In the genomic region with DNA sequence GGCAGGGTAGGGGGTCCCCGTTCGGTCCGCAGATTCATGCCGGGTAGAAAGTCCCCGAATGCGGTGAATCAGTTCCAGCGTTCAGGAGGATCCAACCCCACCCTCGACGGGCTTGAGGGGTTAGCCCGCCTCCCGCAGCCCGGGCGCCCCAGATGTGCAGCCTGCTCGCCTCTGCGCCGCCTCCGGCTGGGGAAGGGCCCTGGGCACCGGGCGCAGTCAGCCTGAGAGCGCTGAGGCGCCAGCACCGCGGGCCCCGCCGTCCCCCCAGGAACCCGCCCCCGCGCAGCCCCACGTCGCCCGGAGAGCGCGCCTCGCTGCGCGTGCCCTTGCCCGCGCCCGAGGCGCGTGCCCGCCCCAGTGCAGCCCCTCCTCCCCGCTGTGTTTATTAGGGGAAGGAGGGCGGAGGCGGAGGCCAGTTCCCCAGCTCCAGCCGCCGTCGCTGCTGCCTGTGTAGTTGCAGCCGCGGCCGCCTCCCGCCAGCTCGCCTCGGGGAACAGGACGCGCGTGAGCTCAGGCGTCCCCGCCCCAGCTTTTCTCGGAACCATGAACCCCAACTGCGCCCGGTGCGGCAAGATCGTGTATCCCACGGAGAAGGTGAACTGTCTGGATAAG, we compare ENCODE assay signal across 9 cellular contexts. TPM values are rescaled to one million over a fixed set of nuclear protein-coding genes. Genes with fewer than 3 reads are reported as not detected.
A peak's percentile ranks its signal among the peaks of the same experiment; 100 is the strongest.
DNase-seq lines count a peak whose midpoint lies in the region; ATAC-seq, FAIRE-seq and TF ChIP-seq lines count a peak whose summit lies in the region.
"Had no signal": no experiment of that assay in that cellular context is flagged by ENCODE, and none has a peak within 500 bp of the region (broad histone marks: within the 10 kb centered on the region; RNA-seq: fewer than 3 reads in every experiment).

A gene with protein sequence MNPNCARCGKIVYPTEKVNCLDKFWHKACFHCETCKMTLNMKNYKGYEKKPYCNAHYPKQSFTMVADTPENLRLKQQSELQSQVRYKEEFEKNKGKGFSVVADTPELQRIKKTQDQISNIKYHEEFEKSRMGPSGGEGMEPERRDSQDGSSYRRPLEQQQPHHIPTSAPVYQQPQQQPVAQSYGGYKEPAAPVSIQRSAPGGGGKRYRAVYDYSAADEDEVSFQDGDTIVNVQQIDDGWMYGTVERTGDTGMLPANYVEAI (plus strand): TSS at position 412 of the 612 bp plus-strand sequence. CDS start 132 bp downstream, at position 544.

- in situ Hi-C loops in T47D (cut with HindIII; ENCODE audit: low pct_unique_long_range_greater_than_20kb, low sequenced_read_pairs) = no loop called here

- H3K4me3 ChIP-seq in WERI-Rb-1 (ENCODE audit: low read depth, low read length) = peak within 1 kb of the TSS; percentile 99
- H3K4me3 ChIP-seq in small intestine (ENCODE audit: low read depth in 1 of 2, low read length in 2 of 2) = peak within 1 kb of the TSS; percentile 84 to 92

- ATAC-seq in HG02981 (IDR thresholded peaks at IDR 0.05; ENCODE audit: unreplicated experiment) = peak; percentile 47

- H3K9me3 ChIP-seq in WERI-Rb-1 (ENCODE audit: severe bottlenecking) = no peaks in the 10 kb centered on the region
- H3K9me3 ChIP-seq in small intestine (ENCODE audit: control insufficient read depth, low read depth) = no peaks in the 10 kb centered on the region

- WGBS in small intestine, 3 donors = 0 to 1% (median 0%) methylated on average over 24 to 65 of the region's 65 CpGs

- DNase-seq in NCI-H187 (lab: John Stamatoyannopoulos, UW) (peak; percentile 76 to 85), NCI-H187 treated with DMSO at 0.1 percent for 48 hours (lab: John Stamatoyannopoulos, UW) (no peak), NCI-H2171 (lab: John Stamatoyannopoulos, UW) (peak; percentile 80), WERI-Rb-1 (peak; percentile 87), T47D (ENCODE audit: low read depth in 1 of 2, low spot score in 1 of 2) (peak; percentile 86 to 95), iPS-NIHi11 (ENCODE audit: low spot score) (peak; percentile 88), small intestine (peak; percentile 89)

- no peak for TF ChIP-seq CTCF in WERI-Rb-1 (IDR thresholded peaks at IDR 0.05; ENCODE audit: low read depth, low read length)

- peaks cover 4% of the 10 kb centered on the region for H3K36me3 ChIP-seq in WERI-Rb-1
- H3K36me3 ChIP-seq in small intestine (ENCODE audit: control insufficient read depth in 2 of 2, insufficient read depth in 2 of 2, low read length in 2 of 2) = no peaks in the 10 kb centered on the region

- no peaks in the 10 kb centered on the region for H3K27me3 ChIP-seq in WERI-Rb-1 (ENCODE audit: insufficient read depth, low read depth, severe bottlenecking)
- no peaks in the 10 kb centered on the region for H3K27me3 ChIP-seq in small intestine (ENCODE audit: control insufficient read depth in 2 of 2, insufficient read depth in 2 of 2, low read length in 2 of 2)

- peaks cover 9 to 13% of the 10 kb centered on the region in 2 donors for H3K4me1 ChIP-seq in small intestine (ENCODE audit: control insufficient read depth in 2 of 2, insufficient read depth in 1 of 2, low read depth in 1 of 2, low read length in 1 of 2)

- no peak for FAIRE-seq in small intestine (lab: Jason Lieb, UNC)
- FAIRE-seq: A204.1 had no signal

- H3K27ac ChIP-seq in WERI-Rb-1 = peak within 1 kb of the TSS; percentile 91
- peak within 1 kb of the TSS; percentile 98 for H3K27ac ChIP-seq in small intestine (ENCODE audit: low read depth in 1 of 2, low read length in 1 of 2)

RNA-seq across cellular contexts. Expression of the gene that starts here (rescaled TPM):
- polyA plus RNA-seq in small intestine = 100 to 1,000 TPM; 152 to 257 (median 213) TPM
